5 cellular contexts compared by ENCODE assay signal in the genomic region with DNA sequence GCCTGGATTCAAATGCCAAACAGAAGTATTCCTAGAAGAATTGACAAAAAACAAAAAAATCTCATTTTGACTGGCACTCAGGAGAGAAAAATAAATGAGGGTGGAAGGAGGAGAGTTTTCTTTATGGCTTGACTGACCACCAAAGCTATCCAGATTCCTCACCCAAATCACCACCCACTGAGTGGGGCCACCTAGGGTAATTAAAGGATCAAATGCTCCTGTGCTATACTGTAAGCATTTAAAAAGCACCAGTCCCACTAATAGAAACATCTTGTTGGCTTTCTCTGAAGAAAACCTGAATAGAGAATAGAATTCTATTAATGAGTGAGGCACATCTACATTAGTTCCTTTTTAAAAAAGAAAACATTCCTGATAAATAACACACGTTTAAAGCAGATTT.
"Had no signal": no experiment of that assay in that cellular context is flagged by ENCODE, and none has a peak within 500 bp of the region (broad histone marks: within the 10 kb centered on the region; RNA-seq: fewer than 3 reads in every experiment).

No MANE protein-coding gene starts in this region.

- H2AFZ ChIP-seq: GM23248 had no signal

- DNase-seq: GM23248, H9, HCEC 1CT, IMR-90 had no signal

- H3K9ac ChIP-seq: GM23248 had no signal

- H3K4me3 Mint-ChIP-seq: H9 had no signal

- H3K9me3 Mint-ChIP-seq: H9 had no signal

- H3K27ac Mint-ChIP-seq: H9 had no signal

- H3K4me3 ChIP-seq: GM23248, K562 had no signal

- ATAC-seq: K562 had no signal

- H3K27ac ChIP-seq: GM23248 had no signal
